22 cellular contexts compared by ENCODE assay signal in the genomic region with DNA sequence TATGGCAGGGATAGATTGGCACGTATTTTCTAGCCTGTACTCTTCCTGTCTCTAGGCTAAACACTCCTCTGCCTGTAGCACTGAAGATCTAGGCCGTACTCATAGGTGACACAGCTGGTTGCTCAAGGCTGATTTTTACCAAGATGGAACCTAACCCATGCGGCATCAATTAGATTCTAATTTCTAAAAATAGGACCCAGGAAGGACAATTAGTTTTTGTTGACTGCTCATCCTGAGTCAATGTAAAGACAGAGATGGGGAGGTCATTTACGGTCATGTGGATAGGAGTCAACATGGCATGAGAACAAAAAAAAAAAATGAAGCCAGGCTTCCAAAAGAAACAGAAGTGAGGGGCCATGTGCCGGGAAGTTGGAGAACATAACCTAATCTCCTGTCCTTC.
DNase-seq lines count a peak whose midpoint lies in the region; ATAC-seq and TF ChIP-seq lines count a peak whose summit lies in the region.
"Had no signal": no experiment of that assay in that cellular context is flagged by ENCODE, and none has a peak within 500 bp of the region (broad histone marks: within the 10 kb centered on the region; RNA-seq: fewer than 3 reads in every experiment).

No MANE protein-coding gene starts in this region.

- intact Hi-C loops in Right ventricle myocardium inferior (cut with DNase I) = no loop called here

- no peaks in the 10 kb centered on the region for H3K36me3 Mint-ChIP-seq in activated naive CD8-positive, alpha-beta T cell treated with anti-CD3 and anti-CD28 coated beads, Interleukin-2, amount 50 U/mL, for 24 hours (ENCODE audit: low read depth)
- H3K36me3 Mint-ChIP-seq: CD14-positive monocyte had no signal

- H3K9me3 Mint-ChIP-seq in activated naive CD8-positive, alpha-beta T cell treated with anti-CD3 and anti-CD28 coated beads, Interleukin-2, amount 50 U/mL, for 24 hours = peaks cover 4% of the 10 kb centered on the region

- no peak overlapping the region for H3K27ac Mint-ChIP-seq in activated naive CD8-positive, alpha-beta T cell treated with anti-CD3 and anti-CD28 coated beads, Interleukin-2, amount 50 U/mL, for 24 hours
- H3K27ac Mint-ChIP-seq: CD14-positive monocyte had no signal

- no peaks in the 10 kb centered on the region for H3K27me3 Mint-ChIP-seq in activated naive CD8-positive, alpha-beta T cell treated with anti-CD3 and anti-CD28 coated beads, Interleukin-2, amount 50 U/mL, for 24 hours

- TF ChIP-seq CTCF in fibroblast of mammary gland (conservative IDR thresholded peaks at IDR 0.05; ENCODE audit: control insufficient read depth, insufficient read depth, low read depth, low read length) = no peak

- no peaks in the 10 kb centered on the region for H3K4me1 Mint-ChIP-seq in activated naive CD8-positive, alpha-beta T cell treated with anti-CD3 and anti-CD28 coated beads, Interleukin-2, amount 50 U/mL, for 24 hours
- H3K4me1 Mint-ChIP-seq: CD14-positive monocyte had no signal

- no peak overlapping the region for H3K4me3 ChIP-seq in fibroblast of mammary gland (ENCODE audit: control insufficient read depth, low read depth, low read length)
- H3K4me3 ChIP-seq: MG63 had no signal

- no peak overlapping the region for H3K4me3 Mint-ChIP-seq in activated naive CD8-positive, alpha-beta T cell treated with anti-CD3 and anti-CD28 coated beads, Interleukin-2, amount 50 U/mL, for 24 hours
- H3K4me3 Mint-ChIP-seq: CD14-positive monocyte had no signal

- ATAC-seq in GM18867 (IDR thresholded peaks at IDR 0.05; ENCODE audit: unreplicated experiment) (no peak), GM21528 (IDR thresholded peaks at IDR 0.05; ENCODE audit: low FRiP score, unreplicated experiment) (no peak), Right ventricle myocardium inferior (no peak)
- no peak for ATAC-seq in activated naive CD8-positive, alpha-beta T cell treated with anti-CD3 and anti-CD28 coated beads, Interleukin-2, amount 50 U/mL, for 24 hours

- DNase-seq in DMS153 (lab: John Stamatoyannopoulos, UW) (peak; percentile 34), DMS153 treated with DMSO at 0.1 percent for 48 hours (lab: John Stamatoyannopoulos, UW; ENCODE audit: unreplicated experiment) (no peak), NCI-H748 (lab: John Stamatoyannopoulos, UW; ENCODE audit: unreplicated experiment) (peak; percentile 85), fibroblast of mammary gland (ENCODE audit: low read depth) (peak; percentile 84), Right ventricle myocardium inferior (ENCODE audit: missing footprints) (no peak)
- no peak for DNase-seq in activated naive CD8-positive, alpha-beta T cell treated with anti-CD3 and anti-CD28 coated beads, Interleukin-2, amount 50 U/mL, for 24 hours
- DNase-seq: Caco-2, DMS79, HCEC 1CT, Kasumi-1, MG63, NCI-H1048, NCI-H1436, NCI-H2029 treated with DMSO at 0.1 percent for 48 hours, NCI-H2171, NCI-H526, SHP77 treated with DMSO at 0.1 percent for 48 hours, SK-N-SH, T-helper 1 cell had no signal

Comparison
In these comparisons a context has a peak if more than half of its experiments do, and no peak if none do; other contexts are left out.
1. DNase-seq: peak in DMS153 (single experiment), NCI-H748 (single experiment) and fibroblast of mammary gland (single experiment); none in DMS153 treated with DMSO at 0.1 percent for 48 hours (single experiment), activated naive CD8-positive, alpha-beta T cell treated with anti-CD3 and anti-CD28 coated beads, Interleukin-2, amount 50 U/mL, for 24 hours (single experiment) and Right ventricle myocardium inferior (single experiment).